1 cellular context compared by ENCODE assay signal in the genomic region with DNA sequence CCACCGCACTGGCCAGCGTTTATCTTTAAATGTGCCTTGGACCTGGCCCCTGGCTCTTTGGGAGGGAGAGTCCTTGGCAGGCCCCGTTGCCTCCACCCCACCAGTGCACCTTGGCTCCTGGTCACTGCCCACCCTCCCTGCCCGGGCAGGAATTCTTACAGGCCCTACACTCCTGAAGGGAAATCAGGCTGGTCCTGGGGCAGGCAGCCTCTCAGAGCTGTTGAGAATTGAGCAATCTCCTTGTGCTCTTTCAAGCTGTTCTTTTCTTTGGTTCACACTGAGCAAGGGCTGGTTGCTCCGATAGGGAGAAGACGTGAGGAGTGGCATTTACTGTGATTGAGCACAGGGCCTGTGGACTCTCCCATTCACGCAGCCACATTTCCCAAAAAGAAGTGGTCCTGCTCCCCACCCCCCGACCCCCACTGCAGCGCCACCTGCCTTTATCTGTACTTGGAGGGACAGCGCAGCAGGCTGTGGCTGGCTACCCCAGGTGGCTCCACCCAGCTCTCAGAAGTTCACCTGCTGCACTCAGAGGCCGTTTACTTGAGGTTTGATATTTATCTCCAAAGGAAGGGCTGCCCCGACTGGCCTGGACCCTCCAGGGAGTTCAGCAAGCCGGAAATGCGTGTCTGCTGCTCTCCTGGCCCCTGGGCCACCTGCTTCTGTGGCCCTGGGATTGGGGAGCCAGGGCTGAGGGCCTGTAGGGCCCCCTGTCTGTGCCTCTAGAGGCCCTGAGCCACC.
TF ChIP-seq lines count a peak whose summit lies in the region.

No MANE protein-coding gene starts in this region.

TF ChIP-seq in H1, 55 proteins besides CTCF, POLR2A, EP300 and RAD21:
- TF ChIP-seq CEBPB (IDR thresholded peaks at IDR 0.05; ENCODE audit: low read depth, low read length) (peak; percentile 83), RBBP5 (IDR thresholded peaks at IDR 0.05; ENCODE audit: borderline replicate concordance, low read depth, low read length) (no peak)
